8 cellular contexts compared by ENCODE assay signal in the genomic region with DNA sequence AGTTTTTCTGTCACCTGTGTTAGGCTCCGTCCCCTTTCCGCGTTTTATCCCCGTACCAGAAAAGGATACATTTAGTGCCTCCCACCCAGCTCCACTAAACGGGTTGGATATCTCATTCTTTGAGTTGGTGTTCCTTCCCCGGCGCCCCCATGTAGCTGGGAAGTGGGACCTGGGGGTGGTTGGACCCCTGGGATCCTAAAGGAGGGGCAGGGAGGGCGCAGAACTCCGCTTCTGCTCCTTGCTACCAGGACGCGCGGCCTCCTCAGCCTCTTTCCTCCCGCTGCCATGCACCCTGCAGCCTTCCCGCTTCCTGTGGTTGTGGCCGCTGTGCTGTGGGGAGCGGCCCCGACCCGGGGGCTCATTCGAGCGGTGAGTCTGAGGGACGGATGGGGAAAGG. TPM values are rescaled to one million over a fixed set of nuclear protein-coding genes. Genes with fewer than 3 reads are reported as not detected.
DNase-seq lines count a peak whose midpoint lies in the region; ATAC-seq and TF ChIP-seq lines count a peak whose summit lies in the region.

No MANE protein-coding gene starts in this region.

- peak overlapping the region; percentile 98 for H3K4me2 ChIP-seq in osteoblast (ENCODE audit: insufficient read depth, low read length)

- CTCF ChIA-PET in activated CD4-positive, alpha-beta T cell treated with anti-CD3 and anti-CD28 coated beads, Interleukin-2, amount 10 ng/mL, durations not matched to agents 7 days and 5 days (lab: Charles Lee): interaction anchor here (0.9 to 1.7 kb wide), 5 partner anchors 27 to 139 kb away, joined by 3 to 8 read pairs (median 3); partner anchors contain the start of genes C17orf107, CHRNE and SPAG7

- peaks cover 72% of the 10 kb centered on the region for H3K79me2 ChIP-seq in osteoblast (ENCODE audit: insufficient read depth, low read length)

- H3K36me3 ChIP-seq in osteoblast (ENCODE audit: insufficient read depth, low read length): peaks cover 60% of the 10 kb centered on the region

- H3K27me3 Mint-ChIP-seq in activated CD4-positive, alpha-beta T cell treated with anti-CD3 and anti-CD28 coated beads, Interleukin-2, amount 10 ng/mL, durations not matched to agents 7 days and 5 days: no peaks in the 10 kb centered on the region

- peak; percentile 50 for DNase-seq in HK-2 (ENCODE audit: unreplicated experiment)
- peak; percentile 67 for DNase-seq in activated CD4-positive, alpha-beta T cell treated with anti-CD3 and anti-CD28 coated beads, Interleukin-2, amount 10 ng/mL, durations not matched to agents 7 days and 5 days
- DNase-seq in epidermal melanocyte (ENCODE audit: insufficient read length, low spot score): peak; percentile 4
- peak; percentile 91 for DNase-seq in osteoblast (ENCODE audit: insufficient read length, low spot score, missing footprints)
- no peak for DNase-seq in 8988T
- DNase-seq in DMS79 (lab: John Stamatoyannopoulos, UW): no peak

- H3K4me1 Mint-ChIP-seq in activated CD4-positive, alpha-beta T cell treated with anti-CD3 and anti-CD28 coated beads, Interleukin-2, amount 10 ng/mL, durations not matched to agents 7 days and 5 days: peaks cover 64% of the 10 kb centered on the region

- H3K27ac Mint-ChIP-seq in activated CD4-positive, alpha-beta T cell treated with anti-CD3 and anti-CD28 coated beads, Interleukin-2, amount 10 ng/mL, durations not matched to agents 7 days and 5 days: peak overlapping the region; percentile 96

- no peaks in the 10 kb centered on the region for H3K27me3 ChIP-seq in osteoblast (ENCODE audit: insufficient read depth, low read length)

- H3K9me3 Mint-ChIP-seq in activated CD4-positive, alpha-beta T cell treated with anti-CD3 and anti-CD28 coated beads, Interleukin-2, amount 10 ng/mL, durations not matched to agents 7 days and 5 days: no peaks in the 10 kb centered on the region

- H4K20me1 ChIP-seq in osteoblast (ENCODE audit: insufficient read depth, low read length): peaks cover 45% of the 10 kb centered on the region

- H3K4me3 ChIP-seq in osteoblast (ENCODE audit: insufficient read depth, low read length): peak overlapping the region; percentile 95

- H3K36me3 Mint-ChIP-seq in activated CD4-positive, alpha-beta T cell treated with anti-CD3 and anti-CD28 coated beads, Interleukin-2, amount 10 ng/mL, durations not matched to agents 7 days and 5 days (ENCODE audit: low read depth): peaks cover 77% of the 10 kb centered on the region

- H3K27ac ChIP-seq in osteoblast (ENCODE audit: low read depth, low read length): peak overlapping the region; percentile 91

- peaks cover 42% of the 10 kb centered on the region for H3K4me1 ChIP-seq in osteoblast (ENCODE audit: insufficient read depth, low read length)

- TF ChIP-seq CTCF in osteoblast (IDR thresholded peaks at IDR 0.05; ENCODE audit: extremely low read depth, low read depth, low read length): no peak

- ATAC-seq in HG02588 (IDR thresholded peaks at IDR 0.05; ENCODE audit: unreplicated experiment) (no peak), HG02973 (IDR thresholded peaks at IDR 0.05; ENCODE audit: unreplicated experiment) (no peak)

- H2AFZ ChIP-seq in osteoblast (ENCODE audit: low read length): peak overlapping the region; percentile 93

- H3K4me3 Mint-ChIP-seq in activated CD4-positive, alpha-beta T cell treated with anti-CD3 and anti-CD28 coated beads, Interleukin-2, amount 10 ng/mL, durations not matched to agents 7 days and 5 days: peak overlapping the region; percentile 92

- H3K9me3 ChIP-seq in osteoblast (ENCODE audit: low read depth, low read length): no peaks in the 10 kb centered on the region

- POLR2A ChIA-PET in activated CD4-positive, alpha-beta T cell treated with anti-CD3 and anti-CD28 coated beads, Interleukin-2, amount 10 ng/mL, durations not matched to agents 7 days and 5 days (lab: Charles Lee): interaction anchor here (2.0 kb wide), 2 partner anchors 27 to 41 kb away, joined by 9 to 11 read pairs; partner anchors contain the start of genes C17orf107 and SPAG7

RNA-seq across cellular contexts. Expression of gene RNF167, which starts 0.6 kb away (rescaled TPM):
- 100 to 1,000 TPM; 254 to 273 TPM for total RNA-seq in activated CD4-positive, alpha-beta T cell treated with anti-CD3 and anti-CD28 coated beads, Interleukin-2, amount 10 ng/mL, durations not matched to agents 7 days and 5 days
- total RNA-seq in osteoblast: 25.3 and 26.5 TPM in 2 replicates

RNA-seq across cellular contexts. Expression of gene SLC25A11, which starts 0.8 kb away (rescaled TPM):
- total RNA-seq in activated CD4-positive, alpha-beta T cell treated with anti-CD3 and anti-CD28 coated beads, Interleukin-2, amount 10 ng/mL, durations not matched to agents 7 days and 5 days: 10 to 100 TPM; 73.0 to 75.3 TPM
- 43.6 and 47.4 TPM in 2 replicates for total RNA-seq in osteoblast

RNA-seq across cellular contexts. Expression of gene PFN1, which starts 7.7 kb away (rescaled TPM):
- 1,000 to 10,000 TPM; 2,428 to 2,438 TPM for total RNA-seq in activated CD4-positive, alpha-beta T cell treated with anti-CD3 and anti-CD28 coated beads, Interleukin-2, amount 10 ng/mL, durations not matched to agents 7 days and 5 days
- 347 and 425 TPM in 2 replicates for total RNA-seq in osteoblast

RNA-seq across cellular contexts. Expression of gene GP1BA, which starts 8.5 kb away (rescaled TPM):
- total RNA-seq in activated CD4-positive, alpha-beta T cell treated with anti-CD3 and anti-CD28 coated beads, Interleukin-2, amount 10 ng/mL, durations not matched to agents 7 days and 5 days: not detected
- total RNA-seq in osteoblast: not detected in 2 replicates

RNA-seq across cellular contexts. Expression of gene ENO3, which starts 10.3 kb away (rescaled TPM):
- 10 to 100 TPM; 44.9 to 54.8 TPM for total RNA-seq in activated CD4-positive, alpha-beta T cell treated with anti-CD3 and anti-CD28 coated beads, Interleukin-2, amount 10 ng/mL, durations not matched to agents 7 days and 5 days
- total RNA-seq in osteoblast: 2.9 TPM in 2 replicates

Comparison
In these comparisons a context has a peak if more than half of its experiments do, and no peak if none do; other contexts are left out.
1. DNase-seq: peak in HK-2 (single experiment), activated CD4-positive, alpha-beta T cell treated with anti-CD3 and anti-CD28 coated beads, Interleukin-2, amount 10 ng/mL, durations not matched to agents 7 days and 5 days (single experiment), epidermal melanocyte (single experiment) and osteoblast (single experiment); none in 8988T (single experiment) and DMS79 (single experiment).